In genomic region chr6:24205020-24205492, GRCh38 we compare ENCODE assay signal across 7 cellular contexts.
DNase-seq lines count a peak whose midpoint lies in the region; ATAC-seq and TF ChIP-seq lines count a peak whose summit lies in the region.

No MANE protein-coding gene starts in this region.

- intact Hi-C loops in activated CD8-positive, alpha-beta T cell treated with anti-CD3 and anti-CD28 coated beads for 36 hours (cut with micrococcal nuclease), result no loop called here
- intact Hi-C loops in tibial artery (cut with DNase I; ENCODE audit: low total_unique reads), result no loop called here

- no peaks in the 10 kb centered on the region for H3K79me2 ChIP-seq in DOHH2 (ENCODE audit: control insufficient read depth, low read length)

- no peak overlapping the region for H3K4me3 Mint-ChIP-seq in activated CD8-positive, alpha-beta T cell treated with anti-CD3 and anti-CD28 coated beads for 36 hours

- H3K27ac ChIP-seq in DOHH2 (ENCODE audit: low read depth, low read length) (no peak overlapping the region), tibial artery (no peak overlapping the region)

- no peaks in the 10 kb centered on the region for H3F3A ChIP-seq in DOHH2 (ENCODE audit: control insufficient read depth, insufficient read depth)

- no peaks in the 10 kb centered on the region for H3K9me3 ChIP-seq in DOHH2 (ENCODE audit: control insufficient read depth, insufficient read depth, low read length)
- no peaks in the 10 kb centered on the region for H3K9me3 ChIP-seq in tibial artery

- POLR2A ChIA-PET in activated CD8-positive, alpha-beta T cell treated with anti-CD3 and anti-CD28 coated beads for 36 hours (lab: Charles Lee), result no interaction called here

- H3K27me3 ChIP-seq in DOHH2 (ENCODE audit: control insufficient read depth, low read length) (no peaks in the 10 kb centered on the region), tibial artery (no peaks in the 10 kb centered on the region)

- ATAC-seq in activated CD8-positive, alpha-beta T cell treated with anti-CD3 and anti-CD28 coated beads for 36 hours, result no peak
- no peak for ATAC-seq in HG02840 (IDR thresholded peaks at IDR 0.05; ENCODE audit: low FRiP score, unreplicated experiment)

- no peaks in the 10 kb centered on the region for H3K4me1 Mint-ChIP-seq in activated CD8-positive, alpha-beta T cell treated with anti-CD3 and anti-CD28 coated beads for 36 hours (ENCODE audit: low read depth)

- H3K27me3 Mint-ChIP-seq in activated CD8-positive, alpha-beta T cell treated with anti-CD3 and anti-CD28 coated beads for 36 hours, result peaks cover 8% of the 10 kb centered on the region

- DNase-seq in H4 (ENCODE audit: low spot score) (peak; percentile 49), NCI-H2029 (lab: John Stamatoyannopoulos, UW) (peak; percentile 40), iPS-NIHi11 (ENCODE audit: low spot score) (peak; percentile 31), tibial artery (no peak)
- DNase-seq in activated CD8-positive, alpha-beta T cell treated with anti-CD3 and anti-CD28 coated beads for 36 hours, result peak; percentile 37

- peak; percentile 70 for TF ChIP-seq CTCF in DOHH2 (IDR thresholded peaks at IDR 0.05; ENCODE audit: low read depth, low read length, poor library complexity, severe bottlenecking)
- peak; percentile 57 for TF ChIP-seq CTCF in activated CD8-positive, alpha-beta T cell treated with anti-CD3 and anti-CD28 coated beads for 36 hours (IDR thresholded peaks at IDR 0.05)
- peak; percentile 58 to 59 for TF ChIP-seq CTCF in tibial artery (IDR thresholded peaks at IDR 0.05)

- H3K36me3 ChIP-seq in DOHH2 (ENCODE audit: control insufficient read depth, low read length) (no peaks in the 10 kb centered on the region), tibial artery (no peaks in the 10 kb centered on the region)

- no peak overlapping the region for H3K4me2 ChIP-seq in DOHH2 (ENCODE audit: low read length)

- no peaks in the 10 kb centered on the region for H4K20me1 ChIP-seq in DOHH2 (ENCODE audit: control insufficient read depth, insufficient read depth, low read depth, low read length)

- no peak overlapping the region for H3K27ac Mint-ChIP-seq in activated CD8-positive, alpha-beta T cell treated with anti-CD3 and anti-CD28 coated beads for 36 hours

- no peaks in the 10 kb centered on the region for H3K36me3 Mint-ChIP-seq in activated CD8-positive, alpha-beta T cell treated with anti-CD3 and anti-CD28 coated beads for 36 hours (ENCODE audit: low read depth)

- H3K9me3 Mint-ChIP-seq in activated CD8-positive, alpha-beta T cell treated with anti-CD3 and anti-CD28 coated beads for 36 hours, result no peaks in the 10 kb centered on the region

- H3K4me1 ChIP-seq in DOHH2 (ENCODE audit: control insufficient read depth, low read length), result no peaks in the 10 kb centered on the region
- H3K4me1 ChIP-seq in tibial artery, result no peaks in the 10 kb centered on the region

- H3K4me3 ChIP-seq in DOHH2 (ENCODE audit: low read length), result no peak overlapping the region
- no peak overlapping the region for H3K4me3 ChIP-seq in tibial artery

- CTCF ChIA-PET in activated CD8-positive, alpha-beta T cell treated with anti-CD3 and anti-CD28 coated beads for 36 hours (lab: Charles Lee), result interaction anchor here (0.9 to 1.8 kb wide), 10 partner anchors 8 to 672 kb away, joined by 3 to 6 read pairs (median 3); no protein-coding TSS in a partner anchor

- H3K9me2 ChIP-seq in DOHH2 (replicated peaks; ENCODE audit: control insufficient read depth, low read length), result no peaks in the 10 kb centered on the region

Comparison
In these comparisons a context has a peak if more than half of its experiments do, and no peak if none do; other contexts are left out.
1. DNase-seq: peak in H4 (single experiment), NCI-H2029 (single experiment), activated CD8-positive, alpha-beta T cell treated with anti-CD3 and anti-CD28 coated beads for 36 hours (single experiment) and iPS-NIHi11 (single experiment); none in tibial artery (0 of 2).
2. Peak in every context shown above with its lines, with median percentiles within 50 percentile points of each other: CTCF ChIP-seq.